In genomic region chr19:31308781-31309180, GRCh38 we compare ENCODE assay signal across 31 cellular contexts.
"Had no signal": no experiment of that assay in that cellular context is flagged by ENCODE, and none has a peak within 500 bp of the region (broad histone marks: within the 10 kb centered on the region; RNA-seq: fewer than 3 reads in every experiment).

No MANE protein-coding gene starts in this region.

- H3K4me3 ChIP-seq: left lung, lung, mucosa of descending colon, ovary, right atrium auricular region, right lobe of liver, skin epidermis, suprapubic skin, thoracic aorta, tibial artery, uterus had no signal

- H3K36me3 ChIP-seq: left lung, neutrophil, ovary, right atrium auricular region, right lobe of liver, suprapubic skin, thoracic aorta, tibial artery, uterus had no signal

- DNase-seq: hypothalamus; immature natural killer cell; kidney; left colon; mesendoderm; midbrain; mucosa of descending colon; naive thymus-derived CD4-positive, alpha-beta T cell; occipital lobe; right lobe of liver; stimulated activated CD4-positive, alpha-beta T cell treated with anti-CD3 and anti-CD28 coated beads, Interleukin-12 subunit alpha, Interleukin-12 subunit beta, amount 100 ng/mL, for 4 hours; stimulated activated CD4-positive, alpha-beta T cell treated with anti-CD3 and anti-CD28 coated beads, Interleukin-15, amount 100 ng/mL, for 24 hours; stimulated activated CD4-positive, alpha-beta T cell treated with anti-CD3 and anti-CD28 coated beads, Interleukin-2, amount 100 ng/mL, for 24 hours; stimulated activated CD4-positive, alpha-beta T cell treated with anti-CD3 and anti-CD28 coated beads, Interleukin-4, amount 100 ng/mL, for 1 hour; stimulated activated naive CD4-positive, alpha-beta T cell; tibial artery; uterus had no signal

- H3K27me3 ChIP-seq: left lung, neutrophil, ovary, right atrium auricular region, right lobe of liver, suprapubic skin, tibial artery, uterus had no signal

- H3K27ac ChIP-seq: left lung, neutrophil, ovary, right atrium auricular region, right lobe of liver, skin epidermis, suprapubic skin, thoracic aorta, tibial artery, uterus had no signal

- H3K4me1 ChIP-seq: right lobe of liver, suprapubic skin, tibial artery had no signal

- H3K4me3 Mint-ChIP-seq: immature natural killer cell; naive thymus-derived CD4-positive, alpha-beta T cell; natural killer cell treated with Interleukin-12 subunit alpha and Interleukin-12 subunit beta and Interleukin-15 and Interleukin-18, amount 100 ng/mL, for 72 hours; neural crest cell; stimulated activated naive CD8-positive, alpha-beta T cell treated with anti-CD3 and anti-CD28 coated beads, Interleukin-15, Interleukin-2, amounts not matched to agents 100 ng/mL and 50 ng/mL, for 24 hours; type B pancreatic cell had no signal

- H3K9me3 Mint-ChIP-seq: immature natural killer cell; naive thymus-derived CD4-positive, alpha-beta T cell; natural killer cell treated with Interleukin-12 subunit alpha and Interleukin-12 subunit beta and Interleukin-15 and Interleukin-18, amount 100 ng/mL, for 72 hours; neural crest cell; stimulated activated naive CD8-positive, alpha-beta T cell treated with anti-CD3 and anti-CD28 coated beads, Interleukin-15, Interleukin-2, amounts not matched to agents 100 ng/mL and 50 ng/mL, for 24 hours; type B pancreatic cell had no signal

- H3K9me3 ChIP-seq: left lung, mucosa of descending colon, neutrophil, ovary, right atrium auricular region, right lobe of liver, suprapubic skin, thoracic aorta, tibial artery, uterus had no signal

- FAIRE-seq: islet of Langerhans, kidney had no signal

- H3K27ac Mint-ChIP-seq: immature natural killer cell; naive thymus-derived CD4-positive, alpha-beta T cell; natural killer cell treated with Interleukin-12 subunit alpha and Interleukin-12 subunit beta and Interleukin-15 and Interleukin-18, amount 100 ng/mL, for 72 hours; progenitor cell of endocrine pancreas; stimulated activated naive CD8-positive, alpha-beta T cell treated with anti-CD3 and anti-CD28 coated beads, Interleukin-15, Interleukin-2, amounts not matched to agents 100 ng/mL and 50 ng/mL, for 24 hours; type B pancreatic cell had no signal

- H3K36me3 Mint-ChIP-seq: immature natural killer cell; naive thymus-derived CD4-positive, alpha-beta T cell; natural killer cell treated with Interleukin-12 subunit alpha and Interleukin-12 subunit beta and Interleukin-15 and Interleukin-18, amount 100 ng/mL, for 72 hours had no signal

- ATAC-seq: left colon; left lung; mucosa of descending colon; naive thymus-derived CD4-positive, alpha-beta T cell; natural killer cell treated with Interleukin-12 subunit alpha and Interleukin-12 subunit beta and Interleukin-15 and Interleukin-18, amount 100 ng/mL, for 72 hours; right lobe of liver had no signal

- H3K4me1 Mint-ChIP-seq: neural crest cell had no signal
